Comparison of ENCODE assay signal across 16 cellular contexts in the genomic region with DNA sequence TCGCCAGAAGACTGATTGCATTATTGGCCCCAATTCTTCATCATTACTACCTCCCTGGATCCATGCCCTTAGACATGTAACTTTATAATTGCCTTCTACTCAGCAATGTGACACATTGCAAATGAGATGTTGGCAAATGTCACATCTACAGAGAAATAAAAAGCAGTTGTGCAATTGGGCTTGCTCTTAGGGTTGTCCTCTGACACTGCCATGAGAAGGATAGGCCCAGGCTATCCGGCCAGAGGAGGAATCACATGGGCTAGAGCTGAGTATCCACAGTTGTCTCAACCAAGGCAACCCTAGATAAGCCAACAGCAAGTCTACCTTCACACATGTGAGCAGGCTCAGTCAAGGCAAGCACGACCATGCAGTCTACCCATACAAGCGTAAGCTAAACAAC.
"Had no signal": no experiment of that assay in that cellular context is flagged by ENCODE, and none has a peak within 500 bp of the region (broad histone marks: within the 10 kb centered on the region; RNA-seq: fewer than 3 reads in every experiment).

No MANE protein-coding gene starts in this region.

- H3K36me3 ChIP-seq: MG63, SJCRH30 had no signal

- DNase-seq: KBM-7, MG63, NCI-H1092, NCI-H1417 treated with DMSO at 0.1 percent for 48 hours, NCI-H187, NCI-H2029, NCI-H2081 treated with DMSO at 0.1 percent for 48 hours, NCI-H2171, NCI-H226, NCI-H524, NCI-H526 treated with DMSO at 0.1 percent for 48 hours, NCI-H748 treated with DMSO at 0.1 percent for 48 hours, RPMI8226, SHP77 treated with DMSO at 0.1 percent for 48 hours, SJCRH30 had no signal

- H3K27me3 ChIP-seq: MG63, SJCRH30 had no signal

- H3K4me1 ChIP-seq: SJCRH30 had no signal

- H3K9me3 ChIP-seq: MG63, SJCRH30 had no signal

- ATAC-seq: SK-N-SH treated with all-trans-retinoic acid at 6 μM for 48 hours had no signal

- H3K27ac ChIP-seq: SJCRH30 had no signal

- H3K4me3 ChIP-seq: MG63, SJCRH30 had no signal
